In the genomic region with DNA sequence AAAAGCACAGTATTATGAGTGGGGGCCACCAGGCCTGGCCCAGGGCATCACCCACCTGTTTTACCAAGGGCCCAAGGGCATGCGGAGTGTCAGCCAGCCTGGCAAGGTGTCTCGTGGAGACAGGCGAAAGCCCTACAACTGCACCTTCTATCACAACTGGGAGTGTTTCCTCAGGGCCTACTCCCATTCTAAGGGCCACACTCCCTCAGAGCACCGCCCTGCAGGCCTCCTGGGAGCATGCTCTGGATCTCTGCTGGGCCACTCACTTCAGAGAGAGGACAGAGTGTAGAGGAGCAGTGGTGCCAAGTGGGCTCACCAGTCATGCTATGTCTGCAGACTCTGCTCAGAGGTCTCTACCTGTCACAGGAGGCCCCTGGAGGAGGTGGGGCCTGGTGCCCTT, we compare ENCODE assay signal across 20 cellular contexts. TPM values are rescaled to one million over a fixed set of nuclear protein-coding genes. Genes with fewer than 3 reads are reported as not detected.
DNase-seq lines count a peak whose midpoint lies in the region; ATAC-seq and TF ChIP-seq lines count a peak whose summit lies in the region.
"Had no signal": no experiment of that assay in that cellular context is flagged by ENCODE, and none has a peak within 500 bp of the region (broad histone marks: within the 10 kb centered on the region; RNA-seq: fewer than 3 reads in every experiment).

No MANE protein-coding gene starts in this region.

- no peak for TF ChIP-seq CTCF in activated CD8-positive, alpha-beta T cell treated with anti-CD3 and anti-CD28 coated beads for 36 hours (IDR thresholded peaks at IDR 0.05)
- TF ChIP-seq CTCF in chondrocyte (IDR thresholded peaks at IDR 0.05) (no peak), GM20000 (IDR thresholded peaks at IDR 0.05; ENCODE audit: extremely low read depth, missing control alignments) (no peak)

- H3K27ac Mint-ChIP-seq in activated CD8-positive, alpha-beta T cell treated with anti-CD3 and anti-CD28 coated beads, Interleukin-2, amount 10 ng/mL, durations not matched to agents 7 days and 5 days: peak overlapping the region; percentile 44
- no peak overlapping the region for H3K27ac Mint-ChIP-seq in activated CD8-positive, alpha-beta T cell treated with anti-CD3 and anti-CD28 coated beads for 36 hours
- peak overlapping the region; percentile 58 for H3K27ac Mint-ChIP-seq in stimulated activated naive CD8-positive, alpha-beta T cell treated with anti-CD3 and anti-CD28 coated beads, Interleukin-15, Interleukin-2, amounts not matched to agents 100 ng/mL and 50 ng/mL, for 24 hours
- no peak overlapping the region for H3K27ac Mint-ChIP-seq in stimulated activated naive CD8-positive, alpha-beta T cell treated with anti-CD3 and anti-CD28 coated beads, Interleukin-15, amount 100 ng/mL, for 72 hours
- no peak overlapping the region for H3K27ac Mint-ChIP-seq in chondrocyte (ENCODE audit: unreplicated experiment)
- peak overlapping the region; percentile 70 for H3K27ac Mint-ChIP-seq in stimulated activated effector memory CD8-positive, alpha-beta T cell treated with anti-CD3 and anti-CD28 coated beads, Interleukin-12 subunit alpha, Interleukin-12 subunit beta, amount 100 ng/mL, for 72 hours
- H3K27ac Mint-ChIP-seq: CD4-positive, CD25-positive, alpha-beta regulatory T cell; H9 had no signal

- CTCF ChIA-PET in activated CD8-positive, alpha-beta T cell treated with anti-CD3 and anti-CD28 coated beads, Interleukin-2, amount 10 ng/mL, durations not matched to agents 7 days and 5 days (lab: Charles Lee): no interaction called here
- CTCF ChIA-PET in activated CD8-positive, alpha-beta T cell treated with anti-CD3 and anti-CD28 coated beads for 36 hours (lab: Charles Lee): interaction anchor here (1.2 kb wide), 1 partner anchor 37 kb away, joined by 3 read pairs; no protein-coding TSS in a partner anchor

- DNase-seq in activated CD8-positive, alpha-beta T cell treated with anti-CD3 and anti-CD28 coated beads, Interleukin-2, amount 10 ng/mL, durations not matched to agents 7 days and 5 days: no peak
- DNase-seq in activated CD8-positive, alpha-beta T cell treated with anti-CD3 and anti-CD28 coated beads for 36 hours: no peak
- DNase-seq in stimulated activated naive CD8-positive, alpha-beta T cell treated with anti-CD3 and anti-CD28 coated beads, Interleukin-15, amount 100 ng/mL, for 72 hours: no peak
- DNase-seq in chondrocyte (ENCODE audit: low spot score): peak; percentile 54
- DNase-seq in stimulated activated effector memory CD8-positive, alpha-beta T cell treated with anti-CD3 and anti-CD28 coated beads, Interleukin-12 subunit alpha, Interleukin-12 subunit beta, amount 100 ng/mL, for 72 hours (ENCODE audit: low spot score in 2 of 2): no peak
- DNase-seq in GM20000 (ENCODE audit: low spot score): no peak
- no peak for DNase-seq in NCI-H187 treated with DMSO at 0.1 percent for 48 hours (lab: John Stamatoyannopoulos, UW)
- DNase-seq: 8988T; CD4-positive, CD25-positive, alpha-beta regulatory T cell; CD8-positive, alpha-beta memory T cell; COR-L47; DMS 273 treated with DMSO at 0.1 percent for 48 hours; DMS53; DND-41; EL; GOT3; H9 had no signal

- intact Hi-C loops in activated CD8-positive, alpha-beta T cell treated with anti-CD3 and anti-CD28 coated beads for 36 hours (cut with micrococcal nuclease): no loop called here

- H3K4me1 Mint-ChIP-seq in activated CD8-positive, alpha-beta T cell treated with anti-CD3 and anti-CD28 coated beads, Interleukin-2, amount 10 ng/mL, durations not matched to agents 7 days and 5 days (ENCODE audit: low read depth): peaks cover 21% of the 10 kb centered on the region
- H3K4me1 Mint-ChIP-seq in activated CD8-positive, alpha-beta T cell treated with anti-CD3 and anti-CD28 coated beads for 36 hours (ENCODE audit: low read depth): peaks cover 22% of the 10 kb centered on the region
- H3K4me1 Mint-ChIP-seq in stimulated activated naive CD8-positive, alpha-beta T cell treated with anti-CD3 and anti-CD28 coated beads, Interleukin-15, Interleukin-2, amounts not matched to agents 100 ng/mL and 50 ng/mL, for 24 hours (ENCODE audit: low read depth): peaks cover 18% of the 10 kb centered on the region
- H3K4me1 Mint-ChIP-seq in stimulated activated naive CD8-positive, alpha-beta T cell treated with anti-CD3 and anti-CD28 coated beads, Interleukin-15, amount 100 ng/mL, for 72 hours: peaks cover 23% of the 10 kb centered on the region
- H3K4me1 Mint-ChIP-seq in chondrocyte (ENCODE audit: low read depth): no peaks in the 10 kb centered on the region
- peaks cover 41% of the 10 kb centered on the region for H3K4me1 Mint-ChIP-seq in stimulated activated effector memory CD8-positive, alpha-beta T cell treated with anti-CD3 and anti-CD28 coated beads, Interleukin-12 subunit alpha, Interleukin-12 subunit beta, amount 100 ng/mL, for 72 hours

- ATAC-seq in activated CD8-positive, alpha-beta T cell treated with anti-CD3 and anti-CD28 coated beads, Interleukin-2, amount 10 ng/mL, durations not matched to agents 7 days and 5 days: no peak
- no peak for ATAC-seq in activated CD8-positive, alpha-beta T cell treated with anti-CD3 and anti-CD28 coated beads for 36 hours
- no peak for ATAC-seq in stimulated activated naive CD8-positive, alpha-beta T cell treated with anti-CD3 and anti-CD28 coated beads, Interleukin-15, amount 100 ng/mL, for 72 hours
- no peak for ATAC-seq in stimulated activated effector memory CD8-positive, alpha-beta T cell treated with anti-CD3 and anti-CD28 coated beads, Interleukin-12 subunit alpha, Interleukin-12 subunit beta, amount 100 ng/mL, for 72 hours
- ATAC-seq: HepG2 had no signal

- H3K36me3 Mint-ChIP-seq in activated CD8-positive, alpha-beta T cell treated with anti-CD3 and anti-CD28 coated beads, Interleukin-2, amount 10 ng/mL, durations not matched to agents 7 days and 5 days (ENCODE audit: low read depth): peaks cover 62% of the 10 kb centered on the region
- peaks cover 25% of the 10 kb centered on the region for H3K36me3 Mint-ChIP-seq in activated CD8-positive, alpha-beta T cell treated with anti-CD3 and anti-CD28 coated beads for 36 hours (ENCODE audit: low read depth)
- peaks cover 49% of the 10 kb centered on the region for H3K36me3 Mint-ChIP-seq in stimulated activated naive CD8-positive, alpha-beta T cell treated with anti-CD3 and anti-CD28 coated beads, Interleukin-15, Interleukin-2, amounts not matched to agents 100 ng/mL and 50 ng/mL, for 24 hours (ENCODE audit: low read depth)
- H3K36me3 Mint-ChIP-seq in chondrocyte (ENCODE audit: low read depth): peaks cover 7% of the 10 kb centered on the region
- peaks cover 100% of the 10 kb centered on the region for H3K36me3 Mint-ChIP-seq in stimulated activated effector memory CD8-positive, alpha-beta T cell treated with anti-CD3 and anti-CD28 coated beads, Interleukin-12 subunit alpha, Interleukin-12 subunit beta, amount 100 ng/mL, for 72 hours

- no peak overlapping the region for H3K4me3 Mint-ChIP-seq in activated CD8-positive, alpha-beta T cell treated with anti-CD3 and anti-CD28 coated beads, Interleukin-2, amount 10 ng/mL, durations not matched to agents 7 days and 5 days
- no peak overlapping the region for H3K4me3 Mint-ChIP-seq in activated CD8-positive, alpha-beta T cell treated with anti-CD3 and anti-CD28 coated beads for 36 hours
- no peak overlapping the region for H3K4me3 Mint-ChIP-seq in stimulated activated naive CD8-positive, alpha-beta T cell treated with anti-CD3 and anti-CD28 coated beads, Interleukin-15, Interleukin-2, amounts not matched to agents 100 ng/mL and 50 ng/mL, for 24 hours
- no peak overlapping the region for H3K4me3 Mint-ChIP-seq in stimulated activated naive CD8-positive, alpha-beta T cell treated with anti-CD3 and anti-CD28 coated beads, Interleukin-15, amount 100 ng/mL, for 72 hours
- no peak overlapping the region for H3K4me3 Mint-ChIP-seq in chondrocyte (ENCODE audit: unreplicated experiment)
- no peak overlapping the region for H3K4me3 Mint-ChIP-seq in stimulated activated effector memory CD8-positive, alpha-beta T cell treated with anti-CD3 and anti-CD28 coated beads, Interleukin-12 subunit alpha, Interleukin-12 subunit beta, amount 100 ng/mL, for 72 hours
- H3K4me3 Mint-ChIP-seq: CD8-positive, alpha-beta memory T cell; H9; IgD-negative memory B cell had no signal

- H3K27me3 Mint-ChIP-seq in activated CD8-positive, alpha-beta T cell treated with anti-CD3 and anti-CD28 coated beads, Interleukin-2, amount 10 ng/mL, durations not matched to agents 7 days and 5 days (ENCODE audit: low read depth): no peaks in the 10 kb centered on the region
- H3K27me3 Mint-ChIP-seq in activated CD8-positive, alpha-beta T cell treated with anti-CD3 and anti-CD28 coated beads for 36 hours: no peaks in the 10 kb centered on the region
- H3K27me3 Mint-ChIP-seq in stimulated activated naive CD8-positive, alpha-beta T cell treated with anti-CD3 and anti-CD28 coated beads, Interleukin-15, Interleukin-2, amounts not matched to agents 100 ng/mL and 50 ng/mL, for 24 hours: no peaks in the 10 kb centered on the region
- no peaks in the 10 kb centered on the region for H3K27me3 Mint-ChIP-seq in stimulated activated naive CD8-positive, alpha-beta T cell treated with anti-CD3 and anti-CD28 coated beads, Interleukin-15, amount 100 ng/mL, for 72 hours
- H3K27me3 Mint-ChIP-seq in chondrocyte (ENCODE audit: low read depth): no peaks in the 10 kb centered on the region
- H3K27me3 Mint-ChIP-seq: CD4-positive, CD25-positive, alpha-beta regulatory T cell; CD8-positive, alpha-beta memory T cell; IgD-negative memory B cell had no signal

- POLR2A ChIA-PET in activated CD8-positive, alpha-beta T cell treated with anti-CD3 and anti-CD28 coated beads, Interleukin-2, amount 10 ng/mL, durations not matched to agents 7 days and 5 days (lab: Charles Lee): no interaction called here
- POLR2A ChIA-PET in activated CD8-positive, alpha-beta T cell treated with anti-CD3 and anti-CD28 coated beads for 36 hours (lab: Charles Lee): no interaction called here

- H3K9me3 Mint-ChIP-seq in activated CD8-positive, alpha-beta T cell treated with anti-CD3 and anti-CD28 coated beads, Interleukin-2, amount 10 ng/mL, durations not matched to agents 7 days and 5 days (ENCODE audit: insufficient read depth): no peaks in the 10 kb centered on the region
- no peaks in the 10 kb centered on the region for H3K9me3 Mint-ChIP-seq in activated CD8-positive, alpha-beta T cell treated with anti-CD3 and anti-CD28 coated beads for 36 hours
- H3K9me3 Mint-ChIP-seq in stimulated activated naive CD8-positive, alpha-beta T cell treated with anti-CD3 and anti-CD28 coated beads, Interleukin-15, Interleukin-2, amounts not matched to agents 100 ng/mL and 50 ng/mL, for 24 hours: no peaks in the 10 kb centered on the region
- H3K9me3 Mint-ChIP-seq in stimulated activated naive CD8-positive, alpha-beta T cell treated with anti-CD3 and anti-CD28 coated beads, Interleukin-15, amount 100 ng/mL, for 72 hours: no peaks in the 10 kb centered on the region
- H3K9me3 Mint-ChIP-seq in chondrocyte (ENCODE audit: low read depth): no peaks in the 10 kb centered on the region
- H3K9me3 Mint-ChIP-seq in stimulated activated effector memory CD8-positive, alpha-beta T cell treated with anti-CD3 and anti-CD28 coated beads, Interleukin-12 subunit alpha, Interleukin-12 subunit beta, amount 100 ng/mL, for 72 hours: no peaks in the 10 kb centered on the region
- H3K9me3 Mint-ChIP-seq: CD8-positive, alpha-beta memory T cell; H9; IgD-negative memory B cell had no signal

RNA-seq across cellular contexts. Expression of a gene that starts 21.2 kb away (rescaled TPM):
- total RNA-seq in activated CD8-positive, alpha-beta T cell treated with anti-CD3 and anti-CD28 coated beads, Interleukin-2, amount 10 ng/mL, durations not matched to agents 7 days and 5 days: 100 to 1,000 TPM; 125 to 128 TPM
- 100 to 1,000 TPM; 159 to 168 TPM for total RNA-seq in activated CD8-positive, alpha-beta T cell treated with anti-CD3 and anti-CD28 coated beads for 36 hours
- 43.0 to 48.6 TPM (median 44.5 TPM) in 3 replicates for total RNA-seq in chondrocyte

RNA-seq across cellular contexts. Expression of a gene that starts 53.4 kb away (rescaled TPM):
- total RNA-seq in activated CD8-positive, alpha-beta T cell treated with anti-CD3 and anti-CD28 coated beads, Interleukin-2, amount 10 ng/mL, durations not matched to agents 7 days and 5 days: 10 to 100 TPM; 39.8 to 40.1 TPM
- 10 to 100 TPM; 35.2 to 36.2 TPM for total RNA-seq in activated CD8-positive, alpha-beta T cell treated with anti-CD3 and anti-CD28 coated beads for 36 hours
- total RNA-seq in chondrocyte: 1.8 to 2.6 TPM (median 2.5 TPM) in 3 replicates

Comparison
In these comparisons a context has a peak if more than half of its experiments do, and no peak if none do; other contexts are left out.
1. H3K27ac Mint-ChIP-seq: peak in activated CD8-positive, alpha-beta T cell treated with anti-CD3 and anti-CD28 coated beads, Interleukin-2, amount 10 ng/mL, durations not matched to agents 7 days and 5 days (single experiment), stimulated activated naive CD8-positive, alpha-beta T cell treated with anti-CD3 and anti-CD28 coated beads, Interleukin-15, Interleukin-2, amounts not matched to agents 100 ng/mL and 50 ng/mL, for 24 hours (single experiment) and stimulated activated effector memory CD8-positive, alpha-beta T cell treated with anti-CD3 and anti-CD28 coated beads, Interleukin-12 subunit alpha, Interleukin-12 subunit beta, amount 100 ng/mL, for 72 hours (single experiment); none in activated CD8-positive, alpha-beta T cell treated with anti-CD3 and anti-CD28 coated beads for 36 hours (single experiment), stimulated activated naive CD8-positive, alpha-beta T cell treated with anti-CD3 and anti-CD28 coated beads, Interleukin-15, amount 100 ng/mL, for 72 hours (0 of 2) and chondrocyte (single experiment).